In the genomic region with DNA sequence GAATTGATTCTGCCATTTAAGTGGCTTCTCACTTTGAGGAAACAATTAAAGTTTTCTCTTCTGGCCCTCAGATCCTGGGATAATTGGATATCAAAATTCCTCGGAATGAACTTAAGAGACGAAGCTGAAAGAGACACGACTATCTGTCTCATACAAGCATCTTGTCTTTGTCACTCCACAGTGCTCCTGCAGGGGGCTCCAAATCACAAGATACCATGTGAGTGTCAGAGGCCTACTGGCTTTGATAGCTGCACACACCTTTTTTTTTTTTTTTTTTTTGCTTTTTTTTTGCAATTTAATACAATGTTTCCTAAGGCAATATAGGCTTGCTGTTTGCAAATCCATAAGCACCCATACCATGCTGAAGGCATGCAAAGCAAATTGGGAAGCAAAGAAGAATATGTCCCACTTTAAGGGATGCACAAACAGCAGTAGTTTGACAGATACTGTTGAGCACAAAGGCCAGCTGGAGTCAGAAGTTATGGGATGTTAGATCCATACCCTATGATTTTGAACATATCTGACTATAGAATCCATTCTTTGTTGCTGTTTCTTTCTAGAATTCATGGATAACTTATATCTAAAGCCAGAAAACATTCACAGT, we compare ENCODE assay signal across 9 cellular contexts.
DNase-seq lines count a peak whose midpoint lies in the region; ATAC-seq and TF ChIP-seq lines count a peak whose summit lies in the region.
"Had no signal": no experiment of that assay in that cellular context is flagged by ENCODE, and none has a peak within 500 bp of the region (broad histone marks: within the 10 kb centered on the region; RNA-seq: fewer than 3 reads in every experiment).

No MANE protein-coding gene starts in this region.

- H3K4me3 Mint-ChIP-seq in immature natural killer cell = no peak overlapping the region

- no peaks in the 10 kb centered on the region for H3K9me3 ChIP-seq in Peyer's patch

- no peaks in the 10 kb centered on the region for H3K36me3 ChIP-seq in Peyer's patch

- DNase-seq in ELR (ENCODE audit: low read depth) (peak; percentile 0), Peyer's patch (peak in 2 of 3 donors; percentile 18 to 48), dermis blood vessel endothelial cell (peak; percentile 6), renal cortical epithelial cell (ENCODE audit: low read depth) (peak; percentile 52), immature natural killer cell (no peak), mesenteric fat pad (ENCODE audit: low spot score) (no peak)

- no peak overlapping the region for H3K27ac ChIP-seq in Peyer's patch
- H3K27ac ChIP-seq: parathyroid adenoma had no signal

- no peaks in the 10 kb centered on the region for H3K4me1 Mint-ChIP-seq in immature natural killer cell

- H3K27ac Mint-ChIP-seq in immature natural killer cell = no peak overlapping the region

- H3K27me3 ChIP-seq in Peyer's patch = no peaks in the 10 kb centered on the region

- H3K36me3 Mint-ChIP-seq in immature natural killer cell = no peaks in the 10 kb centered on the region

- H3K27me3 Mint-ChIP-seq in immature natural killer cell (ENCODE audit: low read depth in 3 of 3) = no peaks in the 10 kb centered on the region

- no peak overlapping the region for H3K4me3 ChIP-seq in Peyer's patch

- no peaks in the 10 kb centered on the region for H3K4me1 ChIP-seq in Peyer's patch
- H3K4me1 ChIP-seq: parathyroid adenoma had no signal

- TF ChIP-seq POLR2A in Peyer's patch (IDR thresholded peaks at IDR 0.05) = no peak

- TF ChIP-seq CTCF in Peyer's patch (IDR thresholded peaks at IDR 0.05) = no peak

- ATAC-seq in GM19452 (IDR thresholded peaks at IDR 0.05; ENCODE audit: unreplicated experiment) = peak; percentile 97
- peak; percentile 99 for ATAC-seq in HG03354 (IDR thresholded peaks at IDR 0.05; ENCODE audit: poor library complexity, severe bottlenecking, unreplicated experiment)

- peaks cover 3 to 33% (median 7%) of the 10 kb centered on the region in 6 donors for H3K9me3 Mint-ChIP-seq in immature natural killer cell

Comparison
In these comparisons a context has a peak if more than half of its experiments do, and no peak if none do; other contexts are left out.
1. DNase-seq: peak in ELR (single experiment), Peyer's patch (2 of 3), dermis blood vessel endothelial cell (single experiment) and renal cortical epithelial cell (single experiment); none in immature natural killer cell (0 of 3) and mesenteric fat pad (single experiment).